In the genomic region with DNA sequence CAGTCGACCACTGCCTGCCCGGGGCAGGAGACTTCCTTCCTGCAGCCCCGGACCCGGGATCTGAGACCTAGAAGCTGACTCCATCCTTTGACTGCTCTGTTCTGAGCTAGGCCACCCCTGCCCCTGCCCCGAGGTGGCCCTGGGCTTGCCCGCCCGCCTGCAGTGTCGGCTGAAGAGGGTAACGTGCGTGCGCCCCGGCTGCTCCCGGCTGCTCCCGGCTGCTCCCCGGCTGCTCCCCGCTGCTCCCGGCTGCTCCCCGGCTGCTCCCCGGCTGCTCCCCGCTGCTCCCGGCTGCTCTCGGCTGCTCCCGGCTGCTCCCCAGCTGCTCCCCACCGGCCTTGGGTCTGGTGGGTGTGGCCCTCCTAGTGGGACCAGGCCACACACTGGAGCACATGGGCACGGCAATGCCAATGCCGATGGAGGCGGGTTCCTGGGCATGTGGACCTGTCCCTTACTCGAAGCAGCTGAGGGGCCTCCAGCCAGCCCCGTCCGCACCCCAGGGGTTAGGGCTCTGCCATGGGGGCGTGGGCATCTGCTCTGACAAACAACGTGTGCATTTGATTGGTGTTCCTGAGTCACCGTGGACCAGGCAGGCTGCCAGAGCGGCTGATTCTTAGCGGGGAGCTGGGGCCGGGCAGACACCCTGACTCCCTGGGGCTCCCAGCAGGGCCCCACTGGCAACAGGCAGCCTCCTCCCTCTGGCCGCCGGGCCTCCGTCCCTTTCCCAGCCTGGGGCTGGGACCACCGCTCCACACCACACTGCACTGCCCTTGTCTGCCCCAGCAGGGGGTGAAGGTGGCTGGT, we compare ENCODE assay signal across 1 cellular context.
TF ChIP-seq lines count a peak whose summit lies in the region.

No MANE protein-coding gene starts in this region.

TF ChIP-seq in HepG2, 621 proteins besides CTCF, POLR2A, EP300 and RAD21 (continued from another document and continues in another):
- TF ChIP-seq, protein P1, sequence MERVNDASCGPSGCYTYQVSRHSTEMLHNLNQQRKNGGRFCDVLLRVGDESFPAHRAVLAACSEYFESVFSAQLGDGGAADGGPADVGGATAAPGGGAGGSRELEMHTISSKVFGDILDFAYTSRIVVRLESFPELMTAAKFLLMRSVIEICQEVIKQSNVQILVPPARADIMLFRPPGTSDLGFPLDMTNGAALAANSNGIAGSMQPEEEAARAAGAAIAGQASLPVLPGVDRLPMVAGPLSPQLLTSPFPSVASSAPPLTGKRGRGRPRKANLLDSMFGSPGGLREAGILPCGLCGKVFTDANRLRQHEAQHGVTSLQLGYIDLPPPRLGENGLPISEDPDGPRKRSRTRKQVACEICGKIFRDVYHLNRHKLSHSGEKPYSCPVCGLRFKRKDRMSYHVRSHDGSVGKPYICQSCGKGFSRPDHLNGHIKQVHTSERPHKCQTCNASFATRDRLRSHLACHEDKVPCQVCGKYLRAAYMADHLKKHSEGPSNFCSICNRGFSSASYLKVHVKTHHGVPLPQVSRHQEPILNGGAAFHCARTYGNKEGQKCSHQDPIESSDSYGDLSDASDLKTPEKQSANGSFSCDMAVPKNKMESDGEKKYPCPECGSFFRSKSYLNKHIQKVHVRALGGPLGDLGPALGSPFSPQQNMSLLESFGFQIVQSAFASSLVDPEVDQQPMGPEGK (CRISPR knock-in tag; IDR thresholded peaks at IDR 0.05): peak; percentile 82
- TF ChIP-seq, protein P2, sequence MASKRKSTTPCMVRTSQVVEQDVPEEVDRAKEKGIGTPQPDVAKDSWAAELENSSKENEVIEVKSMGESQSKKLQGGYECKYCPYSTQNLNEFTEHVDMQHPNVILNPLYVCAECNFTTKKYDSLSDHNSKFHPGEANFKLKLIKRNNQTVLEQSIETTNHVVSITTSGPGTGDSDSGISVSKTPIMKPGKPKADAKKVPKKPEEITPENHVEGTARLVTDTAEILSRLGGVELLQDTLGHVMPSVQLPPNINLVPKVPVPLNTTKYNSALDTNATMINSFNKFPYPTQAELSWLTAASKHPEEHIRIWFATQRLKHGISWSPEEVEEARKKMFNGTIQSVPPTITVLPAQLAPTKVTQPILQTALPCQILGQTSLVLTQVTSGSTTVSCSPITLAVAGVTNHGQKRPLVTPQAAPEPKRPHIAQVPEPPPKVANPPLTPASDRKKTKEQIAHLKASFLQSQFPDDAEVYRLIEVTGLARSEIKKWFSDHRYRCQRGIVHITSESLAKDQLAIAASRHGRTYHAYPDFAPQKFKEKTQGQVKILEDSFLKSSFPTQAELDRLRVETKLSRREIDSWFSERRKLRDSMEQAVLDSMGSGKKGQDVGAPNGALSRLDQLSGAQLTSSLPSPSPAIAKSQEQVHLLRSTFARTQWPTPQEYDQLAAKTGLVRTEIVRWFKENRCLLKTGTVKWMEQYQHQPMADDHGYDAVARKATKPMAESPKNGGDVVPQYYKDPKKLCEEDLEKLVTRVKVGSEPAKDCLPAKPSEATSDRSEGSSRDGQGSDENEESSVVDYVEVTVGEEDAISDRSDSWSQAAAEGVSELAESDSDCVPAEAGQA (IDR thresholded peaks at IDR 0.05; ENCODE audit: low read depth): no peak
- TF ChIP-seq, protein P2 (CRISPR knock-in tag; IDR thresholded peaks at IDR 0.05; ENCODE audit: borderline replicate concordance): no peak
- TF ChIP-seq, protein P3, sequence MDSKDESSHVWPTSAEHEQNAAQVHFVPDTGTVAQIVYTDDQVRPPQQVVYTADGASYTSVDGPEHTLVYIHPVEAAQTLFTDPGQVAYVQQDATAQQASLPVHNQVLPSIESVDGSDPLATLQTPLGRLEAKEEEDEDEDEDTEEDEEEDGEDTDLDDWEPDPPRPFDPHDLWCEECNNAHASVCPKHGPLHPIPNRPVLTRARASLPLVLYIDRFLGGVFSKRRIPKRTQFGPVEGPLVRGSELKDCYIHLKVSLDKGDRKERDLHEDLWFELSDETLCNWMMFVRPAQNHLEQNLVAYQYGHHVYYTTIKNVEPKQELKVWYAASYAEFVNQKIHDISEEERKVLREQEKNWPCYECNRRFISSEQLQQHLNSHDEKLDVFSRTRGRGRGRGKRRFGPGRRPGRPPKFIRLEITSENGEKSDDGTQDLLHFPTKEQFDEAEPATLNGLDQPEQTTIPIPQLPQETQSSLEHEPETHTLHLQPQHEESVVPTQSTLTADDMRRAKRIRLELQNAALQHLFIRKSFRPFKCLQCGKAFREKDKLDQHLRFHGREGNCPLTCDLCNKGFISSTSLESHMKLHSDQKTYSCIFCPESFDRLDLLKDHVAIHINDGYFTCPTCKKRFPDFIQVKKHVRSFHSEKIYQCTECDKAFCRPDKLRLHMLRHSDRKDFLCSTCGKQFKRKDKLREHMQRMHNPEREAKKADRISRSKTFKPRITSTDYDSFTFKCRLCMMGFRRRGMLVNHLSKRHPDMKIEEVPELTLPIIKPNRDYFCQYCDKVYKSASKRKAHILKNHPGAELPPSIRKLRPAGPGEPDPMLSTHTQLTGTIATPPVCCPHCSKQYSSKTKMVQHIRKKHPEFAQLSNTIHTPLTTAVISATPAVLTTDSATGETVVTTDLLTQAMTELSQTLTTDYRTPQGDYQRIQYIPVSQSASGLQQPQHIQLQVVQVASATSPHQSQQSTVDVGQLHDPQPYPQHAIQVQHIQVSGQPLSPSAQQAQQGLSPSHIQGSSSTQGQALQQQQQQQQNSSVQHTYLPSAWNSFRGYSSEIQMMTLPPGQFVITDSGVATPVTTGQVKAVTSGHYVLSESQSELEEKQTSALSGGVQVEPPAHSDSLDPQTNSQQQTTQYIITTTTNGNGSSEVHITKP (CRISPR knock-in tag; IDR thresholded peaks at IDR 0.05; ENCODE audit: low read depth): no peak
- no peak for TF ChIP-seq ZNF557 (CRISPR knock-in tag; IDR thresholded peaks at IDR 0.05)
- no peak for TF ChIP-seq IKZF1 (IDR thresholded peaks at IDR 0.05)
- TF ChIP-seq, protein P4, sequence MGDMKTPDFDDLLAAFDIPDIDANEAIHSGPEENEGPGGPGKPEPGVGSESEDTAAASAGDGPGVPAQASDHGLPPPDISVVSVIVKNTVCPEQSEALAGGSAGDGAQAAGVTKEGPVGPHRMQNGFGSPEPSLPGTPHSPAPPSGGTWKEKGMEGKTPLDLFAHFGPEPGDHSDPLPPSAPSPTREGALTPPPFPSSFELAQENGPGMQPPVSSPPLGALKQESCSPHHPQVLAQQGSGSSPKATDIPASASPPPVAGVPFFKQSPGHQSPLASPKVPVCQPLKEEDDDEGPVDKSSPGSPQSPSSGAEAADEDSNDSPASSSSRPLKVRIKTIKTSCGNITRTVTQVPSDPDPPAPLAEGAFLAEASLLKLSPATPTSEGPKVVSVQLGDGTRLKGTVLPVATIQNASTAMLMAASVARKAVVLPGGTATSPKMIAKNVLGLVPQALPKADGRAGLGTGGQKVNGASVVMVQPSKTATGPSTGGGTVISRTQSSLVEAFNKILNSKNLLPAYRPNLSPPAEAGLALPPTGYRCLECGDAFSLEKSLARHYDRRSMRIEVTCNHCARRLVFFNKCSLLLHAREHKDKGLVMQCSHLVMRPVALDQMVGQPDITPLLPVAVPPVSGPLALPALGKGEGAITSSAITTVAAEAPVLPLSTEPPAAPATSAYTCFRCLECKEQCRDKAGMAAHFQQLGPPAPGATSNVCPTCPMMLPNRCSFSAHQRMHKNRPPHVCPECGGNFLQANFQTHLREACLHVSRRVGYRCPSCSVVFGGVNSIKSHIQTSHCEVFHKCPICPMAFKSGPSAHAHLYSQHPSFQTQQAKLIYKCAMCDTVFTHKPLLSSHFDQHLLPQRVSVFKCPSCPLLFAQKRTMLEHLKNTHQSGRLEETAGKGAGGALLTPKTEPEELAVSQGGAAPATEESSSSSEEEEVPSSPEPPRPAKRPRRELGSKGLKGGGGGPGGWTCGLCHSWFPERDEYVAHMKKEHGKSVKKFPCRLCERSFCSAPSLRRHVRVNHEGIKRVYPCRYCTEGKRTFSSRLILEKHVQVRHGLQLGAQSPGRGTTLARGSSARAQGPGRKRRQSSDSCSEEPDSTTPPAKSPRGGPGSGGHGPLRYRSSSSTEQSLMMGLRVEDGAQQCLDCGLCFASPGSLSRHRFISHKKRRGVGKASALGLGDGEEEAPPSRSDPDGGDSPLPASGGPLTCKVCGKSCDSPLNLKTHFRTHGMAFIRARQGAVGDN (CRISPR knock-in tag; IDR thresholded peaks at IDR 0.05): peak; percentile 84
- no peak for TF ChIP-seq ZNF720 (CRISPR knock-in tag; IDR thresholded peaks at IDR 0.05)
- no peak; the same call in 1 of the 2 replicates for TF ChIP-seq MZF1 (CRISPR knock-in tag; IDR thresholded peaks at IDR 0.05; ENCODE audit: borderline replicate concordance)
- no peak for TF ChIP-seq KLF15 (CRISPR knock-in tag; IDR thresholded peaks at IDR 0.05; ENCODE audit: borderline replicate concordance)
- TF ChIP-seq, protein P5, sequence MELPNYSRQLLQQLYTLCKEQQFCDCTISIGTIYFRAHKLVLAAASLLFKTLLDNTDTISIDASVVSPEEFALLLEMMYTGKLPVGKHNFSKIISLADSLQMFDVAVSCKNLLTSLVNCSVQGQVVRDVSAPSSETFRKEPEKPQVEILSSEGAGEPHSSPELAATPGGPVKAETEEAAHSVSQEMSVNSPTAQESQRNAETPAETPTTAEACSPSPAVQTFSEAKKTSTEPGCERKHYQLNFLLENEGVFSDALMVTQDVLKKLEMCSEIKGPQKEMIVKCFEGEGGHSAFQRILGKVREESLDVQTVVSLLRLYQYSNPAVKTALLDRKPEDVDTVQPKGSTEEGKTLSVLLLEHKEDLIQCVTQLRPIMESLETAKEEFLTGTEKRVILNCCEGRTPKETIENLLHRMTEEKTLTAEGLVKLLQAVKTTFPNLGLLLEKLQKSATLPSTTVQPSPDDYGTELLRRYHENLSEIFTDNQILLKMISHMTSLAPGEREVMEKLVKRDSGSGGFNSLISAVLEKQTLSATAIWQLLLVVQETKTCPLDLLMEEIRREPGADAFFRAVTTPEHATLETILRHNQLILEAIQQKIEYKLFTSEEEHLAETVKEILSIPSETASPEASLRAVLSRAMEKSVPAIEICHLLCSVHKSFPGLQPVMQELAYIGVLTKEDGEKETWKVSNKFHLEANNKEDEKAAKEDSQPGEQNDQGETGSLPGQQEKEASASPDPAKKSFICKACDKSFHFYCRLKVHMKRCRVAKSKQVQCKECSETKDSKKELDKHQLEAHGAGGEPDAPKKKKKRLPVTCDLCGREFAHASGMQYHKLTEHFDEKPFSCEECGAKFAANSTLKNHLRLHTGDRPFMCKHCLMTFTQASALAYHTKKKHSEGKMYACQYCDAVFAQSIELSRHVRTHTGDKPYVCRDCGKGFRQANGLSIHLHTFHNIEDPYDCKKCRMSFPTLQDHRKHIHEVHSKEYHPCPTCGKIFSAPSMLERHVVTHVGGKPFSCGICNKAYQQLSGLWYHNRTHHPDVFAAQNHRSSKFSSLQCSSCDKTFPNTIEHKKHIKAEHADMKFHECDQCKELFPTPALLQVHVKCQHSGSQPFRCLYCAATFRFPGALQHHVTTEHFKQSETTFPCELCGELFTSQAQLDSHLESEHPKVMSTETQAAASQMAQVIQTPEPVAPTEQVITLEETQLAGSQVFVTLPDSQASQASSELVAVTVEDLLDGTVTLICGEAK (IDR thresholded peaks at IDR 0.05): no peak
- TF ChIP-seq, protein P5 (CRISPR knock-in tag; IDR thresholded peaks at IDR 0.05): peak; percentile 6; the same call in 1 of the 2 replicates
- no peak for TF ChIP-seq ZNF746 (CRISPR knock-in tag; IDR thresholded peaks at IDR 0.05)
- TF ChIP-seq ZNF768 (CRISPR knock-in tag; IDR thresholded peaks at IDR 0.05): no peak
- no peak for TF ChIP-seq ZMYM3 (CRISPR knock-in tag; IDR thresholded peaks at IDR 0.05)
- peak; percentile 41; the same call in 1 of the 2 replicates for TF ChIP-seq ZNF766 (CRISPR knock-in tag; IDR thresholded peaks at IDR 0.05; ENCODE audit: borderline replicate concordance)
- TF ChIP-seq EEA1 (CRISPR knock-in tag; IDR thresholded peaks at IDR 0.05; ENCODE audit: borderline replicate concordance): no peak; the same call in 1 of the 2 replicates
- no peak for TF ChIP-seq PRPF4 (IDR thresholded peaks at IDR 0.05; ENCODE audit: low read depth, low read length, poor library complexity, severe bottlenecking)
- peak; percentile 75 for TF ChIP-seq MYC (CRISPR knock-in tag; IDR thresholded peaks at IDR 0.05; ENCODE audit: borderline replicate concordance)
- TF ChIP-seq KMT2B (CRISPR knock-in tag; IDR thresholded peaks at IDR 0.05): no peak
